In the genomic region with DNA sequence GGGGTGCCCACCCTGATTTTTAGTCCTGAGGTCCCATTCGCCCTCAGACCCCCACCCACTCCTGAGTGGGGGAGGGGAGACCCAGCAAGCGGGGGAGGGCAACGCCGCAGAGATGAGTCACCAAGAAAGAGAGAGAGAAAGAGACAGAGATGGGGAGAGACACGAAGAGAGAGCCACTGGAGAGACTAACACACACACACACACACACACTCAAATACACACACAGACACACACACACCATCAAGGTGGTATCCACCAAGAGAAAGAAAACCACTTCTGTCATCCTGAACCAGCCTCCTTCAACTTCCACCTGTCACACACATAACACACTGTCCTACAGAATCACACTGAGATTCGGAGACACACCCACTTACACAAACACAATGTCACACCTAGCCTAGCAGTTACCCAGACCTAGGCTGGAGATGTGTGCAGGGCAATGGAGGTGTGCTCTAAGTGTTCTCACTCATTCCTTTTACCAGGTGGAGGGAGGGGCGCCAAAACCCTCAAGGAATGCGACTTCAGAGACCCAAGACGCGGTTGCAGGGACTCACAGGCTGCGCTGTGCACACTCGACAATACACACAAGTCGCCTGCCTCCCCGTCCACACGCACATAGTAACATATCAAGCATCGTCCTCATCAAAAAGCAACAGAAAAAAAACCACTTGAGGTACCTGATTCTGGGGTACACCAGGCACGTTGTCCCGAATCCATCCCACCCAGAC, we compare ENCODE assay signal across 1 cellular context.
TF ChIP-seq lines count a peak whose summit lies in the region.

No MANE protein-coding gene starts in this region.

TF ChIP-seq in GM23338, 12 proteins besides CTCF, POLR2A, EP300 and RAD21 (continued from another document):
- TF ChIP-seq EZH2phosphoT487 (IDR thresholded peaks at IDR 0.05; ENCODE audit: unreplicated experiment) (no peak), JUNB (IDR thresholded peaks at IDR 0.05; ENCODE audit: unreplicated experiment) (no peak)
